In genomic region chr15:66706225-66706732, GRCh38 we compare ENCODE assay signal across 1 cellular context.
TF ChIP-seq lines count a peak whose summit lies in the region.

No MANE protein-coding gene starts in this region.

TF ChIP-seq in neural cell, 6 proteins besides CTCF, POLR2A, EP300 and RAD21:
- no peak for TF ChIP-seq REST (IDR thresholded peaks at IDR 0.05; ENCODE audit: borderline replicate concordance)
- TF ChIP-seq EZH2 (IDR thresholded peaks at IDR 0.05; ENCODE audit: borderline replicate concordance, insufficient read depth, low read length, poor library complexity, severe bottlenecking) = no peak
- no peak for TF ChIP-seq TAF1 (IDR thresholded peaks at IDR 0.05; ENCODE audit: low read depth)
- no peak for TF ChIP-seq SMC3 (conservative IDR thresholded peaks at IDR 0.05; ENCODE audit: poor library complexity)
- no peak for TF ChIP-seq MXI1 (conservative IDR thresholded peaks at IDR 0.05; ENCODE audit: poor library complexity, severe bottlenecking)
- no peak for TF ChIP-seq POLR2AphosphoS5 (IDR thresholded peaks at IDR 0.05)
